ENCODE assay signal across 13 cellular contexts in genomic region chr11:36391062-36391461, GRCh38.
DNase-seq lines count a peak whose midpoint lies in the region; ATAC-seq and TF ChIP-seq lines count a peak whose summit lies in the region.
"Had no signal": no experiment of that assay in that cellular context is flagged by ENCODE, and none has a peak within 500 bp of the region (broad histone marks: within the 10 kb centered on the region; RNA-seq: fewer than 3 reads in every experiment).

No MANE protein-coding gene starts in this region.

- peaks cover 5% of the 10 kb centered on the region for H3K36me3 ChIP-seq in SJCRH30
- H3K36me3 ChIP-seq: prostate gland had no signal

- H3K27ac ChIP-seq in SJCRH30, result no peak overlapping the region
- H3K27ac ChIP-seq: prostate gland had no signal

- peaks cover 16% of the 10 kb centered on the region for H3K27me3 Mint-ChIP-seq in activated T-cell treated with anti-CD3 and anti-CD28 coated beads, Interleukin-2, amount 50 U/mL, for 72 hours (ENCODE audit: low read depth)

- peak; percentile 91 for DNase-seq in CD1c-positive myeloid dendritic cell (ENCODE audit: extremely low spot score)
- DNase-seq in KG1 (lab: John Stamatoyannopoulos, UW), result peak; percentile 31
- no peak for DNase-seq in activated T-cell treated with anti-CD3 and anti-CD28 coated beads, Interleukin-2, amount 50 U/mL, for 72 hours
- peak; percentile 37 for DNase-seq in midbrain (lab: John Stamatoyannopoulos, UW)
- DNase-seq in SJCRH30, result no peak
- DNase-seq: activated naive CD8-positive, alpha-beta T cell treated with anti-CD3 and anti-CD28 coated beads, Interleukin-2, amount 10 ng/mL, durations not matched to agents 7 days and 5 days; Calu3; HFFc6 had no signal

- H3K4me1 ChIP-seq in SJCRH30, result peaks cover 2% of the 10 kb centered on the region; the same call in 1 of the 2 replicates
- H3K4me1 ChIP-seq: prostate gland had no signal

- no peaks in the 10 kb centered on the region for H3K27me3 ChIP-seq in SJCRH30

- peaks cover 65% of the 10 kb centered on the region for H3K4me1 Mint-ChIP-seq in activated T-cell treated with anti-CD3 and anti-CD28 coated beads, Interleukin-2, amount 50 U/mL, for 72 hours (ENCODE audit: low read depth)

- peak overlapping the region; percentile 74 for H3K27ac Mint-ChIP-seq in activated T-cell treated with anti-CD3 and anti-CD28 coated beads, Interleukin-2, amount 50 U/mL, for 72 hours
- H3K27ac Mint-ChIP-seq: activated naive CD8-positive, alpha-beta T cell treated with anti-CD3 and anti-CD28 coated beads, Interleukin-2, amount 10 ng/mL, durations not matched to agents 7 days and 5 days; HFFc6; T-helper 2 cell treated with Interferon-gamma antibody and Interleukin-4, amounts not matched to agents 5 μg/mL and 100 μg/mL, for 36 hours had no signal

- no peaks in the 10 kb centered on the region for H3K9me3 ChIP-seq in SJCRH30 (replicated peaks)
- H3K9me3 ChIP-seq: prostate gland had no signal

- no peak overlapping the region for H3K4me3 ChIP-seq in SJCRH30
- H3K4me3 ChIP-seq: prostate gland had no signal

- H3K4me3 Mint-ChIP-seq in activated T-cell treated with anti-CD3 and anti-CD28 coated beads, Interleukin-2, amount 50 U/mL, for 72 hours, result peak overlapping the region; percentile 50 to 62
- H3K4me3 Mint-ChIP-seq: activated naive CD8-positive, alpha-beta T cell treated with anti-CD3 and anti-CD28 coated beads, Interleukin-2, amount 10 ng/mL, durations not matched to agents 7 days and 5 days; HFFc6; T-helper 2 cell treated with Interferon-gamma antibody and Interleukin-4, amounts not matched to agents 5 μg/mL and 100 μg/mL, for 36 hours had no signal

- peak; percentile 44 to 57 for ATAC-seq in activated T-cell treated with anti-CD3 and anti-CD28 coated beads, Interleukin-2, amount 50 U/mL, for 72 hours (replicated peaks in 1 of 2)
- ATAC-seq in HG03342 (IDR thresholded peaks at IDR 0.05; ENCODE audit: unreplicated experiment), result no peak
- ATAC-seq in SK-N-SH treated with all-trans-retinoic acid at 6 μM for 48 hours, result no peak
- ATAC-seq in GM19397 (IDR thresholded peaks at IDR 0.05; ENCODE audit: unreplicated experiment), result no peak

- no peaks in the 10 kb centered on the region for H3K9me3 Mint-ChIP-seq in activated T-cell treated with anti-CD3 and anti-CD28 coated beads, Interleukin-2, amount 50 U/mL, for 72 hours
- H3K9me3 Mint-ChIP-seq: HFFc6; T-helper 2 cell treated with Interferon-gamma antibody and Interleukin-4, amounts not matched to agents 5 μg/mL and 100 μg/mL, for 36 hours had no signal

- peaks cover 0 to 2% of the 10 kb centered on the region in 2 donors for H3K36me3 Mint-ChIP-seq in activated T-cell treated with anti-CD3 and anti-CD28 coated beads, Interleukin-2, amount 50 U/mL, for 72 hours (ENCODE audit: insufficient read depth in 2 of 2)

TF ChIP-seq in SK-N-SH treated with all-trans-retinoic acid at 6 μM for 48 hours, 23 proteins besides CTCF, POLR2A, EP300 and RAD21:
- no peak for TF ChIP-seq GLIS3 (CRISPR knock-in tag; IDR thresholded peaks at IDR 0.05)

Comparison
In these comparisons a context has a peak if more than half of its experiments do, and no peak if none do; other contexts are left out.
1. DNase-seq: peak in CD1c-positive myeloid dendritic cell (single experiment), KG1 (single experiment) and midbrain (single experiment); none in activated T-cell treated with anti-CD3 and anti-CD28 coated beads, Interleukin-2, amount 50 U/mL, for 72 hours (0 of 2) and SJCRH30 (0 of 2).
2. ATAC-seq: peak in activated T-cell treated with anti-CD3 and anti-CD28 coated beads, Interleukin-2, amount 50 U/mL, for 72 hours (2 of 2); none in HG03342 (single experiment), SK-N-SH treated with all-trans-retinoic acid at 6 μM for 48 hours (single experiment) and GM19397 (single experiment).